Comparison of ENCODE assay signal across 23 cellular contexts in the genomic region with DNA sequence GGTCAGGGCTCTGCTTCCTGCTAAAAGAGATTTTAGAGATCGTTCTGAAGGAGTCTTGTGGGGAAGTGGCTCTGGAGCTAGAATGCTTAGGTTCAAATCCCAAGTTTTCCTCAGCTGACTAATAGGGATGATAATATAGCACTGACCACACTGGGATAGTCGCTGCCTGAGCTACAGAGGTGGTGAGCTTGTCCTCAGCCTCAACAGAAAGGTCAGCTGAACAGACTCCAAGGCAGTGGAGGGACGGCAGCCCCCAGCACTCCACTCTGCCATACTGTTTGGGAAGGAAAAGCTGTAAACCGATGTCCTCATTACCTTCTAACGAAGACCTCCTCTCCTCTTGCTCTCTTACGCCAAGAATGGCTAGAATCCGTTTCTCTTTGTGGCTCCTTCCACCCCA. TPM values are rescaled to one million over a fixed set of nuclear protein-coding genes. Genes with fewer than 3 reads are reported as not detected.
DNase-seq lines count a peak whose midpoint lies in the region; ATAC-seq and TF ChIP-seq lines count a peak whose summit lies in the region.
"Had no signal": no experiment of that assay in that cellular context is flagged by ENCODE, and none has a peak within 500 bp of the region (broad histone marks: within the 10 kb centered on the region; RNA-seq: fewer than 3 reads in every experiment).

No MANE protein-coding gene starts in this region.

- POLR2A ChIA-PET in IMR-90 (lab: Charles Lee; ENCODE audit: unreplicated experiment) = no interaction called here

- H2AFZ ChIP-seq in GM23338 (no peak overlapping the region), IMR-90 (replicated peaks; ENCODE audit: low read length, poor library complexity) (no peak overlapping the region)

- no peaks in the 10 kb centered on the region for H3K36me3 Mint-ChIP-seq in GM23338 (ENCODE audit: low read depth)
- H3K36me3 Mint-ChIP-seq: T-cell had no signal

- dilution Hi-C loops in IMR-90 (cut with HindIII; ENCODE audit: low sequenced_read_pairs, unreplicated experiment) = no loop called here

- TF ChIP-seq POLR2A in IMR-90 (IDR thresholded peaks at IDR 0.05; ENCODE audit: low read depth, low read length) = no peak

- H3K4me3 Mint-ChIP-seq in GM23338 = no peak overlapping the region
- H3K4me3 Mint-ChIP-seq: CD4-positive, alpha-beta T cell; HFFc6; T-cell had no signal

- no peaks in the 10 kb centered on the region for H3K27me3 Mint-ChIP-seq in GM23338 (ENCODE audit: insufficient read depth, low read depth, poor library complexity)
- H3K27me3 Mint-ChIP-seq: CD4-positive, alpha-beta T cell; T-cell had no signal

- no peak overlapping the region for H2BK5ac ChIP-seq in IMR-90 (ENCODE audit: low read depth, low read length, poor library complexity, severe bottlenecking)

- H3K4me1 ChIP-seq in GM23338 (ENCODE audit: insufficient read depth) (peaks cover 30% of the 10 kb centered on the region), IMR-90 (ENCODE audit: control insufficient read depth, insufficient read depth, low read length) (peaks cover 4% of the 10 kb centered on the region; the same call in 1 of the 2 replicates)
- H3K4me1 ChIP-seq: BLaER1 treated with 17β-estradiol and CSF1 and Interleukin-3, amounts not matched to agents 10 nM and 100 nM had no signal

- H2AK9ac ChIP-seq in IMR-90 (replicated peaks; ENCODE audit: low read depth, low read length, poor library complexity) = no peak overlapping the region

- H3F3A ChIP-seq in GM23338 (replicated peaks; ENCODE audit: low read depth) = no peaks in the 10 kb centered on the region

- H3K9me1 ChIP-seq in IMR-90 (ENCODE audit: insufficient read depth, low read length) = peaks cover 3% of the 10 kb centered on the region; the same call in 1 of the 2 replicates

- H4K20me1 ChIP-seq in GM23338 (replicated peaks; ENCODE audit: insufficient read depth) (no peaks in the 10 kb centered on the region), IMR-90 (ENCODE audit: insufficient read depth, low read length) (peaks cover 13% of the 10 kb centered on the region; the same call in 1 of the 2 replicates)

- H3K4me2 ChIP-seq in GM23338 (peak overlapping the region; percentile 2; the same call in 1 of the 2 replicates), IMR-90 (ENCODE audit: low read depth, low read length) (no peak overlapping the region)
- H3K4me2 ChIP-seq: A549; BLaER1 treated with 17β-estradiol and CSF1 and Interleukin-3, amounts not matched to agents 10 nM and 100 nM had no signal

- no peak overlapping the region for H3K9ac ChIP-seq in IMR-90 (ENCODE audit: low read depth, low read length)
- H3K9ac ChIP-seq: BLaER1 treated with 17β-estradiol and CSF1 and Interleukin-3, amounts not matched to agents 10 nM and 100 nM had no signal

- no peak overlapping the region for H3K18ac ChIP-seq in IMR-90 (ENCODE audit: low read depth, low read length)

- no peak overlapping the region for H2BK120ac ChIP-seq in IMR-90 (ENCODE audit: low read depth, low read length)

- no peaks in the 10 kb centered on the region; the same call in 1 of the 2 replicates for H3K9me2 ChIP-seq in GM23338 (ENCODE audit: insufficient read depth)

- H3K36me3 ChIP-seq in GM23338 (ENCODE audit: insufficient read depth) (no peaks in the 10 kb centered on the region), IMR-90 (ENCODE audit: control insufficient read depth, insufficient read depth, low read length) (peaks cover 2% of the 10 kb centered on the region; the same call in 1 of the 2 replicates)

- H3K27me3 ChIP-seq in GM23338 (ENCODE audit: insufficient read depth) = no peaks in the 10 kb centered on the region
- no peaks in the 10 kb centered on the region for H3K27me3 ChIP-seq in IMR-90 (ENCODE audit: control insufficient read depth, insufficient read depth, low read length)
- H3K27me3 ChIP-seq: BLaER1 treated with 17β-estradiol and CSF1 and Interleukin-3, amounts not matched to agents 10 nM and 100 nM had no signal

- no peak overlapping the region for H4K8ac ChIP-seq in IMR-90 (ENCODE audit: low read depth in 2 of 2, low read length in 2 of 2)

- no peak overlapping the region for H3K56ac ChIP-seq in IMR-90 (ENCODE audit: extremely low read depth, insufficient read depth, low read length)

- no CpG with 5 or more reads among the region's 7 CpGs for WGBS in IMR-90 (ENCODE audit: extremely low coverage in 2 of 2, insufficient read length in 1 of 2), 2 experiments

- in situ Hi-C loops in IMR-90 (cut with MboI; ENCODE audit: low sequenced_read_pairs) = no loop called here

- CTCF ChIA-PET in IMR-90 (lab: Yijun Ruan, JAX) = no interaction called here

- no peak overlapping the region for H2BK20ac ChIP-seq in IMR-90 (ENCODE audit: low read depth, low read length)

- peak overlapping the region; percentile 4; the same call in 1 of the 2 replicates for H4K5ac ChIP-seq in IMR-90 (ENCODE audit: low read depth, low read length)

- H4K91ac ChIP-seq in IMR-90 (ENCODE audit: insufficient read depth, low read depth, low read length) = no peak overlapping the region

- no peaks in the 10 kb centered on the region for H3K9me3 ChIP-seq in IMR-90 (ENCODE audit: control insufficient read depth, insufficient read depth, low read length)
- H3K9me3 ChIP-seq: A549; BLaER1 treated with 17β-estradiol and CSF1 and Interleukin-3, amounts not matched to agents 10 nM and 100 nM had no signal

- no peak overlapping the region for H3K4me3 ChIP-seq in GM23338
- no peak overlapping the region for H3K4me3 ChIP-seq in IMR-90 (ENCODE audit: insufficient read depth, low read depth, low read length)
- H3K4me3 ChIP-seq: A549; BLaER1 treated with 17β-estradiol and CSF1 and Interleukin-3, amounts not matched to agents 10 nM and 100 nM had no signal

- BruUV-seq in IMR-90 (replicated peaks; lab: Mats Ljungman, UMichigan) = no TSS peak

- no peaks in the 10 kb centered on the region for H3K9me3 Mint-ChIP-seq in GM23338
- H3K9me3 Mint-ChIP-seq: CD4-positive, alpha-beta T cell; HFFc6; T-cell had no signal

- intact Hi-C loops in IMR-90 (cut with micrococcal nuclease) = no loop called here

- TF ChIP-seq CTCF in GM23338 (conservative IDR thresholded peaks at IDR 0.05; ENCODE audit: low read depth in 2 of 2) (no peak), IMR-90 (conservative IDR thresholded peaks at IDR 0.05; ENCODE audit: low read depth, low read length) (no peak)

- peaks cover 73% of the 10 kb centered on the region for H3K79me2 ChIP-seq in GM23338 (replicated peaks; ENCODE audit: insufficient read depth)

- peak overlapping the region; percentile 4; the same call in 1 of the 2 replicates for H3K27ac Mint-ChIP-seq in GM23338
- H3K27ac Mint-ChIP-seq: CD4-positive, alpha-beta T cell; HFFc6; T-cell had no signal

- no peak overlapping the region for H3K4ac ChIP-seq in IMR-90 (ENCODE audit: low read depth, low read length)

- H2AK5ac ChIP-seq in IMR-90 (ENCODE audit: low read depth, low read length) = peak overlapping the region; percentile 66; the same call in 1 of the 2 replicates

- TF ChIP-seq RAD21 in IMR-90 (IDR thresholded peaks at IDR 0.05; ENCODE audit: low read length) = no peak

- H3K79me1 ChIP-seq in IMR-90 (ENCODE audit: low read depth in 1 of 2, low read length in 2 of 2) = peaks cover 43 to 70% of the 10 kb centered on the region in 2 experiments

- peaks cover 39% of the 10 kb centered on the region for H3K4me1 Mint-ChIP-seq in GM23338

- no peak overlapping the region for H3K14ac ChIP-seq in IMR-90 (replicated peaks; ENCODE audit: low read depth, low read length)

- H2BK15ac ChIP-seq in IMR-90 (ENCODE audit: low read depth, low read length) = no peak overlapping the region

- 0 out of 2 replicates have a peak overlapping the region, but pooled peaks have one; percentile 3 for H3K23ac ChIP-seq in IMR-90 (ENCODE audit: low read depth, low read length)

- no peak overlapping the region; the same call in 1 of the 2 replicates for H3K27ac ChIP-seq in GM23338 (ENCODE audit: low read depth)
- no peak overlapping the region for H3K27ac ChIP-seq in IMR-90 (ENCODE audit: insufficient read depth, low read length)
- H3K27ac ChIP-seq: A549; BLaER1 treated with 17β-estradiol and CSF1 and Interleukin-3, amounts not matched to agents 10 nM and 100 nM; HL-60; RWPE1 had no signal

- DNase-seq in GM23338 (ENCODE audit: low spot score) = no peak
- DNase-seq in IMR-90 = no peak
- DNase-seq in iPS-NIHi7 (ENCODE audit: extremely low spot score) = peak; percentile 17
- DNase-seq in amniotic stem cell (lab: John Stamatoyannopoulos, UW) = no peak
- no peak for DNase-seq in inferior parietal cortex (ENCODE audit: extremely low spot score)
- DNase-seq in GM03348 (ENCODE audit: low spot score) = no peak
- DNase-seq: AML-193; CD4-positive, alpha-beta T cell; H7; HFFc6; KG1; MM.1S; NCI-H2029; NCI-H2227 treated with DMSO at 0.1 percent for 48 hours; NCI-H526 treated with DMSO at 0.1 percent for 48 hours; SHP77; T-cell had no signal

- ATAC-seq in GM23338 = peak; percentile 69
- no peak for ATAC-seq in IMR-90 (ENCODE audit: low read depth)
- ATAC-seq in HG03159 (IDR thresholded peaks at IDR 0.05; ENCODE audit: unreplicated experiment) = no peak
- ATAC-seq: A549, Panc1, T-cell had no signal

TF ChIP-seq in GM23338, 12 proteins besides CTCF, POLR2A, EP300 and RAD21 (continues in another document):
- TF ChIP-seq CREB1 (CRISPR knock-in tag; IDR thresholded peaks at IDR 0.05; ENCODE audit: low read depth) (no peak), EZH2 (IDR thresholded peaks at IDR 0.05; ENCODE audit: low read depth, unreplicated experiment) (no peak)

TF ChIP-seq in IMR-90, 13 proteins besides CTCF, POLR2A, EP300 and RAD21:
- TF ChIP-seq BHLHE40 (IDR thresholded peaks at IDR 0.05; ENCODE audit: low read depth, low read length) = no peak
- no peak for TF ChIP-seq CEBPB (IDR thresholded peaks at IDR 0.05; ENCODE audit: low read depth, low read length)
- no peak for TF ChIP-seq SMC3 (IDR thresholded peaks at IDR 0.05; ENCODE audit: low read depth, low read length)
TF ChIP-seq in IMR-90: peak in this region for 0.

RNA-seq across cellular contexts. Expression of gene KAT6B, which starts 36.2 kb away (rescaled TPM):
- total RNA-seq in GM23338 (2014; rRNA removed; shearing (Covaris generic)) = 27.0 and 31.4 TPM in 2 replicates
- 15.4 and 21.3 TPM in 2 replicates for polyA plus RNA-seq in GM23338 (2016; fragmentation: Nextera tagmentation; extraction: Ambion mirVana)
- 27.8 and 28.1 TPM in 2 replicates for total RNA-seq in IMR-90 (2012; rRNA removed)
- 8.1 and 8.8 TPM in 2 replicates for polyA plus RNA-seq in IMR-90 (2012; rRNA removed)
- polyA plus RNA-seq in IMR-90 (2012; cell fraction: cytosol; rRNA removed) = 3.6 and 4.2 TPM in 2 replicates
- polyA plus RNA-seq in IMR-90 (2012; cell fraction: nucleus; rRNA removed; ENCODE audit: low replicate concordance) = 9.0 and 13.6 TPM in 2 replicates
